9 cellular contexts compared by ENCODE assay signal in genomic region chr6:24910850-24911712, GRCh38. TPM values are rescaled to one million over a fixed set of nuclear protein-coding genes. Genes with fewer than 3 reads are reported as not detected.
DNase-seq lines count a peak whose midpoint lies in the region; TF ChIP-seq lines count a peak whose summit lies in the region.
"Had no signal": no experiment of that assay in that cellular context is flagged by ENCODE, and none has a peak within 500 bp of the region (broad histone marks: within the 10 kb centered on the region; RNA-seq: fewer than 3 reads in every experiment).

No MANE protein-coding gene starts in this region.

- peaks cover 0 to 42% (median 0%) of the 10 kb centered on the region in 45 donors for H3K27me3 ChIP-seq in dorsolateral prefrontal cortex

- WGBS in lower leg skin, 2 donors: 0% methylated on average over 43 to 51 of the region's 60 CpGs

- H3K4me3 ChIP-seq in dorsolateral prefrontal cortex: peak overlapping the region; percentile 50 to 83 (median 69)
- H3K4me3 ChIP-seq in lower leg skin (ENCODE audit: low read depth, poor library complexity, severe bottlenecking): peak overlapping the region; percentile 37

- TF ChIP-seq CTCF in dorsolateral prefrontal cortex (IDR thresholded peaks at IDR 0.05 in 54 of 56, conservative IDR thresholded peaks at IDR 0.05 in 2 of 56; ENCODE audit: low read depth in 1 of 56, partially characterized antibody in 56 of 56) (no peak), lower leg skin (IDR thresholded peaks at IDR 0.05) (no peak)

- peak; percentile 80 for DNase-seq in activated effector memory CD4-positive, alpha-beta T cell treated with anti-CD3 and anti-CD28 coated beads, Interleukin-2, amount 50 U/mL, for 16 hours
- no peak for DNase-seq in activated effector memory CD4-positive, alpha-beta T cell treated with Interleukin-2 at 50 U/mL for 16 hours
- DNase-seq in NCI-H1092 treated with DMSO at 0.1 percent for 48 hours (lab: John Stamatoyannopoulos, UW) (peak; percentile 48), dorsolateral prefrontal cortex (peak in 8 of 10 donors; percentile 10 to 77 (median 70)), lower leg skin (ENCODE audit: low spot score in 2 of 2) (peak; percentile 49 to 88), HCEC 1CT (no peak)
- peak; percentile 15 for DNase-seq in activated CD4-positive, alpha-beta T cell treated with anti-CD3 and anti-CD28 coated beads for 1 hour
- DNase-seq in stimulated activated CD4-positive, alpha-beta T cell treated with anti-CD3 and anti-CD28 coated beads, Interleukin-4, amount 100 ng/mL, for 48 hours (ENCODE audit: low read depth in 2 of 2): peak; percentile 49 to 52

- intact Hi-C loops in dorsolateral prefrontal cortex (cut with DNase I) (no loop called here), lower leg skin (cut with DNase I; ENCODE audit: low total_unique reads) (no loop called here)

- peak overlapping the region in 55 of 59 donors; percentile 23 to 91 (median 77) for H3K27ac ChIP-seq in dorsolateral prefrontal cortex

- TF ChIP-seq POLR2A in lower leg skin (IDR thresholded peaks at IDR 0.05): no peak

RNA-seq across cellular contexts. Expression of gene RIPOR2, which starts 24.7 kb away (rescaled TPM):
- total RNA-seq in dorsolateral prefrontal cortex: 10 to 100 TPM; 14.0 to 57.7 (median 34.7) TPM
- total RNA-seq in lower leg skin: 10 to 100 TPM in 2 of 4 donors, 1 to 10 TPM in 2; 5.2 to 21.3 (median 8.6) TPM
- total RNA-seq: pulmonary artery endothelial cell had no signal

Comparison
In these comparisons a context has a peak if more than half of its experiments do, and no peak if none do; other contexts are left out.
1. DNase-seq: peak in activated effector memory CD4-positive, alpha-beta T cell treated with anti-CD3 and anti-CD28 coated beads, Interleukin-2, amount 50 U/mL, for 16 hours (single experiment), NCI-H1092 treated with DMSO at 0.1 percent for 48 hours (single experiment), activated CD4-positive, alpha-beta T cell treated with anti-CD3 and anti-CD28 coated beads for 1 hour (single experiment), dorsolateral prefrontal cortex (8 of 10), lower leg skin (2 of 2) and stimulated activated CD4-positive, alpha-beta T cell treated with anti-CD3 and anti-CD28 coated beads, Interleukin-4, amount 100 ng/mL, for 48 hours (2 of 2); none in activated effector memory CD4-positive, alpha-beta T cell treated with Interleukin-2 at 50 U/mL for 16 hours (single experiment) and HCEC 1CT (single experiment).